27 cellular contexts compared by ENCODE assay signal in genomic region chr17:8075081-8075480, GRCh38. TPM values are rescaled to one million over a fixed set of nuclear protein-coding genes. Genes with fewer than 3 reads are reported as not detected.
DNase-seq lines count a peak whose midpoint lies in the region; ATAC-seq and TF ChIP-seq lines count a peak whose summit lies in the region.
"Had no signal": no experiment of that assay in that cellular context is flagged by ENCODE, and none has a peak within 500 bp of the region (broad histone marks: within the 10 kb centered on the region; RNA-seq: fewer than 3 reads in every experiment).

No MANE protein-coding gene starts in this region.

- H4K8ac ChIP-seq in neuronal stem cell (ENCODE audit: low read depth, low read length), result no peak overlapping the region
- H4K8ac ChIP-seq in trophoblast cell (ENCODE audit: low read depth, low read length), result no peak overlapping the region

- H4K91ac ChIP-seq in neuronal stem cell (ENCODE audit: low read depth, low read length, poor library complexity), result no peak overlapping the region
- no peak overlapping the region for H4K91ac ChIP-seq in trophoblast cell (ENCODE audit: low read depth, low read length)

- H3K27ac Mint-ChIP-seq in stimulated activated naive CD8-positive, alpha-beta T cell treated with anti-CD3 and anti-CD28 coated beads, Interleukin-15, amount 100 ng/mL, for 72 hours, result no peak overlapping the region
- H3K27ac Mint-ChIP-seq: GM23338, HFFc6 had no signal

- WGBS in neuronal stem cell (ENCODE audit: extremely low coverage in 2 of 2, insufficient read length in 2 of 2, insufficient replicate concordance in 1 of 2), 2 donors, result no CpG with 5 or more reads among the region's 3 CpGs
- no CpG with 5 or more reads among the region's 3 CpGs for WGBS in trophoblast cell (ENCODE audit: extremely low coverage, insufficient coverage, insufficient read length)

- TF ChIP-seq CTCF in lower lobe of right lung (IDR thresholded peaks at IDR 0.05), result no peak

- H3K27ac ChIP-seq in lower lobe of right lung (no peak overlapping the region), neuronal stem cell (replicated peaks; ENCODE audit: low read length) (no peak overlapping the region), trophoblast cell (ENCODE audit: low read depth, low read length) (no peak overlapping the region)
- H3K27ac ChIP-seq: KMS-11, PC-9 had no signal

- H3K36me3 ChIP-seq in lower lobe of right lung, result no peaks in the 10 kb centered on the region
- no peaks in the 10 kb centered on the region for H3K36me3 ChIP-seq in neuronal stem cell (replicated peaks in 1 of 2; ENCODE audit: control insufficient read depth in 2 of 2, insufficient read depth in 2 of 2, low read length in 2 of 2)
- H3K36me3 ChIP-seq in trophoblast cell (ENCODE audit: control insufficient read depth in 1 of 2, insufficient read depth in 2 of 2, low read length in 2 of 2), result no peaks in the 10 kb centered on the region
- H3K36me3 ChIP-seq: HAP-1 had no signal

- H3K79me1 ChIP-seq in neuronal stem cell (ENCODE audit: low read depth, low read length), result no peaks in the 10 kb centered on the region
- H3K79me1 ChIP-seq in trophoblast cell (ENCODE audit: low read length), result no peaks in the 10 kb centered on the region

- peaks cover 63% of the 10 kb centered on the region for H3K27me3 Mint-ChIP-seq in stimulated activated naive CD8-positive, alpha-beta T cell treated with anti-CD3 and anti-CD28 coated beads, Interleukin-15, amount 100 ng/mL, for 72 hours

- H2BK12ac ChIP-seq in neuronal stem cell (ENCODE audit: low read length), result no peak overlapping the region
- no peak overlapping the region for H2BK12ac ChIP-seq in trophoblast cell (ENCODE audit: low read length)

- H3K14ac ChIP-seq in neuronal stem cell (ENCODE audit: low read length) (peak overlapping the region; percentile 47), trophoblast cell (ENCODE audit: low read length) (no peak overlapping the region)

- no peak overlapping the region for H3K9ac ChIP-seq in neuronal stem cell (ENCODE audit: low read depth, low read length, poor library complexity)
- H3K9ac ChIP-seq in trophoblast cell (ENCODE audit: low read length), result no peak overlapping the region
- H3K9ac ChIP-seq: KMS-11 had no signal

- H3K4me3 ChIP-seq in lower lobe of right lung (no peak overlapping the region), neuronal stem cell (ENCODE audit: low read length in 2 of 2) (no peak overlapping the region), trophoblast cell (ENCODE audit: low read depth, low read length) (no peak overlapping the region)
- H3K4me3 ChIP-seq: HAP-1, PC-9 had no signal

- no peak overlapping the region for H4K12ac ChIP-seq in trophoblast cell (ENCODE audit: low read depth, low read length)

- no peak for ATAC-seq in stimulated activated naive CD8-positive, alpha-beta T cell treated with anti-CD3 and anti-CD28 coated beads, Interleukin-15, Interleukin-2, amounts not matched to agents 100 U/mL and 50 U/mL, for 24 hours
- ATAC-seq in stimulated activated naive CD8-positive, alpha-beta T cell treated with anti-CD3 and anti-CD28 coated beads, Interleukin-15, amount 100 ng/mL, for 72 hours, result no peak
- no peak for ATAC-seq in lower lobe of right lung
- ATAC-seq: GM23338 had no signal

- no peak overlapping the region for H3K23ac ChIP-seq in neuronal stem cell (ENCODE audit: low read depth, low read length, poor library complexity)
- no peak overlapping the region for H3K23ac ChIP-seq in trophoblast cell (ENCODE audit: low read length)

- no peak overlapping the region for H2BK15ac ChIP-seq in neuronal stem cell (ENCODE audit: low read length)

- H2BK120ac ChIP-seq in neuronal stem cell (ENCODE audit: low read depth, low read length), result no peak overlapping the region
- no peak overlapping the region for H2BK120ac ChIP-seq in trophoblast cell (ENCODE audit: insufficient read depth, low read length, poor library complexity)

- H3K4me1 Mint-ChIP-seq in stimulated activated naive CD8-positive, alpha-beta T cell treated with anti-CD3 and anti-CD28 coated beads, Interleukin-15, amount 100 ng/mL, for 72 hours, result peaks cover 42% of the 10 kb centered on the region

- H3K4me2 ChIP-seq in neuronal stem cell (ENCODE audit: insufficient read depth, low read length, poor library complexity, severe bottlenecking) (no peak overlapping the region), trophoblast cell (ENCODE audit: low read length) (no peak overlapping the region)
- H3K4me2 ChIP-seq: GM23338, KMS-11, PC-9 had no signal

- peak; percentile 3 for DNase-seq in stimulated activated naive CD8-positive, alpha-beta T cell treated with anti-CD3 and anti-CD28 coated beads, Interleukin-15, Interleukin-2, amounts not matched to agents 100 U/mL and 50 U/mL, for 24 hours
- no peak for DNase-seq in stimulated activated naive CD8-positive, alpha-beta T cell treated with anti-CD3 and anti-CD28 coated beads, Interleukin-15, amount 100 ng/mL, for 72 hours
- peak; percentile 11 for DNase-seq in lower lobe of right lung
- DNase-seq in neuronal stem cell (ENCODE audit: low spot score), result no peak
- no peak for DNase-seq in trophoblast cell
- DNase-seq in kidney tubule cell (ENCODE audit: low spot score), result no peak
- DNase-seq in kidney glomerular epithelial cell (lab: John Stamatoyannopoulos, UW), result no peak
- DNase-seq: C1 segment of cervical spinal cord; Caco-2; CD4-positive, alpha-beta memory T cell; HFFc6; IMR-90; NCI-H1048; NCI-H1417; NCI-H1694; NCI-H2029 treated with DMSO at 0.1 percent for 48 hours; NCI-H446 treated with DMSO at 0.1 percent for 48 hours; NCI-H526; NCI-H82; NK-92 treated with Interleukin-12 subunit alpha and Interleukin-12 subunit beta, amount 100 ng/mL, for 24 hours; PC-9; SHP77 treated with DMSO at 0.1 percent for 48 hours had no signal

- H3K4me1 ChIP-seq in lower lobe of right lung (peaks cover 36% of the 10 kb centered on the region), neuronal stem cell (ENCODE audit: control insufficient read depth in 2 of 2, insufficient read depth in 1 of 2, low read depth in 1 of 2, low read length in 2 of 2) (peaks cover 4 to 10% of the 10 kb centered on the region in 2 donors), trophoblast cell (ENCODE audit: control insufficient read depth in 1 of 2, insufficient read depth in 2 of 2, low read length in 2 of 2) (peaks cover 3 to 6% of the 10 kb centered on the region in 2 experiments)
- H3K4me1 ChIP-seq: Caco-2 had no signal

- H3K18ac ChIP-seq in neuronal stem cell (ENCODE audit: low read length) (no peak overlapping the region), trophoblast cell (ENCODE audit: low read length) (no peak overlapping the region)

- no peak overlapping the region for H3K4me3 Mint-ChIP-seq in stimulated activated naive CD8-positive, alpha-beta T cell treated with anti-CD3 and anti-CD28 coated beads, Interleukin-15, amount 100 ng/mL, for 72 hours
- H3K4me3 Mint-ChIP-seq: HFFc6 had no signal

- no peak overlapping the region for H2BK5ac ChIP-seq in neuronal stem cell (ENCODE audit: low read length)
- no peak overlapping the region for H2BK5ac ChIP-seq in trophoblast cell (ENCODE audit: low read depth, low read length, poor library complexity)

- H3K9me3 Mint-ChIP-seq in stimulated activated naive CD8-positive, alpha-beta T cell treated with anti-CD3 and anti-CD28 coated beads, Interleukin-15, amount 100 ng/mL, for 72 hours, result no peaks in the 10 kb centered on the region
- H3K9me3 Mint-ChIP-seq: CD4-positive, alpha-beta memory T cell; HFFc6 had no signal

- H3K27me3 ChIP-seq in lower lobe of right lung (ENCODE audit: low read depth) (peaks cover 87% of the 10 kb centered on the region), neuronal stem cell (ENCODE audit: control insufficient read depth in 3 of 3, insufficient read depth in 3 of 3, low read depth in 1 of 3, low read length in 3 of 3) (peaks cover 24 to 92% (median 79%) of the 10 kb centered on the region in 3 experiments), trophoblast cell (ENCODE audit: insufficient read depth, low read length) (peaks cover 58% of the 10 kb centered on the region)

- intact Hi-C loops in lower lobe of right lung (cut with DNase I), result no loop called here

- H3K79me2 ChIP-seq in trophoblast cell (ENCODE audit: control insufficient read depth, insufficient read depth, low read length, poor library complexity), result no peaks in the 10 kb centered on the region

- H2AK5ac ChIP-seq in neuronal stem cell (ENCODE audit: low read depth, low read length) (no peak overlapping the region), trophoblast cell (ENCODE audit: low read length) (no peak overlapping the region)

- H3K4ac ChIP-seq in neuronal stem cell (ENCODE audit: low read length), result no peak overlapping the region
- no peak overlapping the region for H3K4ac ChIP-seq in trophoblast cell (ENCODE audit: low read depth, low read length)

- H3K9me3 ChIP-seq in lower lobe of right lung (no peaks in the 10 kb centered on the region), neuronal stem cell (replicated peaks in 1 of 2; ENCODE audit: control insufficient read depth in 2 of 2, insufficient read depth in 1 of 2, low read depth in 1 of 2, low read length in 2 of 2) (peaks cover 0 to 2% of the 10 kb centered on the region in 2 donors), trophoblast cell (ENCODE audit: insufficient read depth, low read depth, low read length) (peaks cover 11% of the 10 kb centered on the region)
- H3K9me3 ChIP-seq: Caco-2, HAP-1 had no signal

- H2AFZ ChIP-seq in neuronal stem cell (ENCODE audit: low read length) (no peak overlapping the region), trophoblast cell (ENCODE audit: insufficient read depth, low read length, poor library complexity) (no peak overlapping the region)
- H2AFZ ChIP-seq: GM23338, PC-9 had no signal

RNA-seq across cellular contexts. Expression of gene ALOX12B, which starts 12.4 kb away (rescaled TPM):
- total RNA-seq in lower lobe of right lung, result not detected
- 0.33 TPM for polyA plus RNA-seq in neuronal stem cell (2013, experiment 1 of 2)
- polyA plus RNA-seq in neuronal stem cell (2013, experiment 2 of 2), result 0.29 TPM
- 0.07 and 0.08 TPM in 2 replicates for polyA plus RNA-seq in trophoblast cell (2013)
- total RNA-seq: HFFc6, IMR-90, PC-9, RPMI7951 had no signal
- polyA plus RNA-seq: IMR-90 had no signal

RNA-seq across cellular contexts. Expression of gene ALOX15B, which starts 36.2 kb away (rescaled TPM):
- 53.5 TPM for total RNA-seq in lower lobe of right lung
- polyA plus RNA-seq in neuronal stem cell (2013, experiment 1 of 2), result not detected
- polyA plus RNA-seq in neuronal stem cell (2013, experiment 2 of 2), result not detected
- 1.2 and 1.4 TPM in 2 replicates for polyA plus RNA-seq in trophoblast cell (2013)
- total RNA-seq: Caco-2, HFFc6, IMR-90, PC-9, RPMI7951 had no signal
- polyA plus RNA-seq: CD4-positive, alpha-beta memory T cell; IMR-90 had no signal

RNA-seq across cellular contexts. Expression of gene ALOXE3, which starts 43.2 kb away (rescaled TPM):
- not detected for total RNA-seq in lower lobe of right lung
- polyA plus RNA-seq in neuronal stem cell (2013, experiment 1 of 2), result 0.07 TPM
- polyA plus RNA-seq in neuronal stem cell (2013, experiment 2 of 2), result 0.11 TPM
- 0.26 and 0.31 TPM in 2 replicates for polyA plus RNA-seq in trophoblast cell (2013)
- total RNA-seq: A673, Caco-2 had no signal

RNA-seq across cellular contexts. Expression of gene HES7, which starts 48.8 kb away (rescaled TPM):
- 0.21 TPM for total RNA-seq in lower lobe of right lung
- polyA plus RNA-seq in neuronal stem cell (2013, experiment 1 of 2), result 5.8 TPM
- 4.2 TPM for polyA plus RNA-seq in neuronal stem cell (2013, experiment 2 of 2)
- polyA plus RNA-seq in trophoblast cell (2013), result 0.29 and 0.49 TPM in 2 replicates
- total RNA-seq: Caco-2; CD4-positive, alpha-beta memory T cell; IMR-90 had no signal
- polyA plus RNA-seq: CD4-positive, alpha-beta memory T cell; GM23338 had no signal

Comparison
In these comparisons a context has a peak if more than half of its experiments do, and no peak if none do; other contexts are left out.
1. DNase-seq: peak in stimulated activated naive CD8-positive, alpha-beta T cell treated with anti-CD3 and anti-CD28 coated beads, Interleukin-15, Interleukin-2, amounts not matched to agents 100 U/mL and 50 U/mL, for 24 hours (single experiment) and lower lobe of right lung (single experiment); none in stimulated activated naive CD8-positive, alpha-beta T cell treated with anti-CD3 and anti-CD28 coated beads, Interleukin-15, amount 100 ng/mL, for 72 hours (0 of 2), neuronal stem cell (single experiment), trophoblast cell (0 of 2), kidney tubule cell (single experiment) and kidney glomerular epithelial cell (single experiment).